8 cellular contexts compared by ENCODE assay signal in genomic region chr14:54396493-54397335, GRCh38. TPM values are rescaled to one million over a fixed set of nuclear protein-coding genes. Genes with fewer than 3 reads are reported as not detected.
DNase-seq lines count a peak whose midpoint lies in the region; ATAC-seq and TF ChIP-seq lines count a peak whose summit lies in the region.

TSS of gene CDKN3 (plus strand) at chr14:54397007. CDS start at chr14:54397069, 62 bp downstream.

- peak within 1 kb of the TSS; percentile 85 for H3K4me3 Mint-ChIP-seq in activated T-helper 17 cell treated with anti-CD3 and anti-CD28 coated beads, Interleukin-2, amount 50 U/mL, for 72 hours
- H3K4me3 Mint-ChIP-seq in natural killer cell treated with Interleukin-12 subunit alpha and Interleukin-12 subunit beta and Interleukin-15 and Interleukin-18, amount 100 ng/mL, for 72 hours = peak within 1 kb of the TSS; percentile 80

- peak; percentile 97 for ATAC-seq in activated T-helper 17 cell treated with anti-CD3 and anti-CD28 coated beads, Interleukin-2, amount 50 U/mL, for 72 hours (replicated peaks)
- ATAC-seq in natural killer cell treated with Interleukin-12 subunit alpha and Interleukin-12 subunit beta and Interleukin-15 and Interleukin-18, amount 100 ng/mL, for 72 hours = peak; percentile 97
- ATAC-seq in stimulated activated naive CD8-positive, alpha-beta T cell treated with anti-CD3 and anti-CD28 coated beads, Interleukin-15, Interleukin-2, amounts not matched to agents 100 U/mL and 50 U/mL, for 24 hours = peak; percentile 97

- H3K4me1 Mint-ChIP-seq in activated T-helper 17 cell treated with anti-CD3 and anti-CD28 coated beads, Interleukin-2, amount 50 U/mL, for 72 hours = peaks cover 11% of the 10 kb centered on the region
- peaks cover 7 to 16% of the 10 kb centered on the region in 2 donors for H3K4me1 Mint-ChIP-seq in natural killer cell treated with Interleukin-12 subunit alpha and Interleukin-12 subunit beta and Interleukin-15 and Interleukin-18, amount 100 ng/mL, for 72 hours (ENCODE audit: low read depth in 2 of 2)

- POLR2A ChIA-PET in RWPE1 (lab: Yijun Ruan, JAX; ENCODE audit: low non-redundant PET) = no interaction called here

- CTCF ChIA-PET in RWPE1 (lab: Yijun Ruan, JAX) = interaction anchor here (0.6 to 1.7 kb wide), 4 partner anchors 11 to 54 kb away, joined by 3 to 4 read pairs (median 4); no protein-coding TSS in a partner anchor

- DNase-seq in ELR (ENCODE audit: low read depth) (peak; percentile 100), H4 (ENCODE audit: low spot score) (peak; percentile 98), LNCaP clone FGC (ENCODE audit: low read depth) (peak; percentile 98), RWPE1 (ENCODE audit: low spot score) (peak; percentile 99), fibroblast of peridontal ligament (ENCODE audit: extremely low read depth) (peak; percentile 98)
- DNase-seq in natural killer cell treated with Interleukin-12 subunit alpha and Interleukin-12 subunit beta and Interleukin-15 and Interleukin-18, amount 100 ng/mL, for 72 hours (ENCODE audit: low spot score) = peak; percentile 98
- DNase-seq in stimulated activated naive CD8-positive, alpha-beta T cell treated with anti-CD3 and anti-CD28 coated beads, Interleukin-15, Interleukin-2, amounts not matched to agents 100 U/mL and 50 U/mL, for 24 hours = peak; percentile 97

- peak within 1 kb of the TSS; percentile 76 for H3K27ac ChIP-seq in RWPE1

- peaks cover 7% of the 10 kb centered on the region for H3K36me3 Mint-ChIP-seq in activated T-helper 17 cell treated with anti-CD3 and anti-CD28 coated beads, Interleukin-2, amount 50 U/mL, for 72 hours (ENCODE audit: low read depth)
- H3K36me3 Mint-ChIP-seq in natural killer cell treated with Interleukin-12 subunit alpha and Interleukin-12 subunit beta and Interleukin-15 and Interleukin-18, amount 100 ng/mL, for 72 hours = no peaks in the 10 kb centered on the region

- peak within 1 kb of the TSS; percentile 94 for H3K4me3 ChIP-seq in LNCaP clone FGC (ENCODE audit: low read depth, low read length)

- H3K27ac Mint-ChIP-seq in activated T-helper 17 cell treated with anti-CD3 and anti-CD28 coated beads, Interleukin-2, amount 50 U/mL, for 72 hours = peak within 1 kb of the TSS; percentile 88
- peak within 1 kb of the TSS; percentile 67 to 82 for H3K27ac Mint-ChIP-seq in natural killer cell treated with Interleukin-12 subunit alpha and Interleukin-12 subunit beta and Interleukin-15 and Interleukin-18, amount 100 ng/mL, for 72 hours

- no peaks in the 10 kb centered on the region for H3K9me3 Mint-ChIP-seq in activated T-helper 17 cell treated with anti-CD3 and anti-CD28 coated beads, Interleukin-2, amount 50 U/mL, for 72 hours
- H3K9me3 Mint-ChIP-seq in natural killer cell treated with Interleukin-12 subunit alpha and Interleukin-12 subunit beta and Interleukin-15 and Interleukin-18, amount 100 ng/mL, for 72 hours = no peaks in the 10 kb centered on the region

- H3K27me3 Mint-ChIP-seq in activated T-helper 17 cell treated with anti-CD3 and anti-CD28 coated beads, Interleukin-2, amount 50 U/mL, for 72 hours = no peaks in the 10 kb centered on the region
- H3K27me3 Mint-ChIP-seq in natural killer cell treated with Interleukin-12 subunit alpha and Interleukin-12 subunit beta and Interleukin-15 and Interleukin-18, amount 100 ng/mL, for 72 hours = peaks cover 0 to 2% of the 10 kb centered on the region in 2 donors

- peak; percentile 37; the same call in 1 of the 2 replicates for TF ChIP-seq CTCF in LNCaP clone FGC (IDR thresholded peaks at IDR 0.05; ENCODE audit: control insufficient read depth, extremely low read depth, insufficient read depth)
- TF ChIP-seq CTCF in RWPE1 (conservative IDR thresholded peaks at IDR 0.05; ENCODE audit: low read depth) = peak; percentile 50

RNA-seq across cellular contexts. Expression of gene CDKN3, which starts in this region (rescaled TPM):
- 150 and 180 TPM in 2 replicates for total RNA-seq in H4 (2014; rRNA removed; shearing (Covaris generic))
- 10 to 100 TPM; 68.0 to 73.3 TPM for total RNA-seq in activated T-helper 17 cell treated with anti-CD3 and anti-CD28 coated beads, Interleukin-2, amount 50 U/mL, for 72 hours
- total RNA-seq in natural killer cell treated with Interleukin-12 subunit alpha and Interleukin-12 subunit beta and Interleukin-15 and Interleukin-18, amount 100 ng/mL, for 72 hours = 10 to 100 TPM; 31.1 to 38.4 TPM

Comparison
In these comparisons a context has a peak if more than half of its experiments do, and no peak if none do; other contexts are left out.
1. Peak in every context shown above with its lines: DNase-seq, ATAC-seq, H3K4me3 ChIP-seq and H3K27ac ChIP-seq.